15 cellular contexts compared by ENCODE assay signal in genomic region chr2:99278793-99279291, GRCh38. TPM values are rescaled to one million over a fixed set of nuclear protein-coding genes. Genes with fewer than 3 reads are reported as not detected.
DNase-seq lines count a peak whose midpoint lies in the region; ATAC-seq, FAIRE-seq and TF ChIP-seq lines count a peak whose summit lies in the region.
"Had no signal": no experiment of that assay in that cellular context is flagged by ENCODE, and none has a peak within 500 bp of the region (broad histone marks: within the 10 kb centered on the region; RNA-seq: fewer than 3 reads in every experiment).

No MANE protein-coding gene starts in this region.

- H2BK5ac ChIP-seq in IMR-90 (ENCODE audit: low read depth, low read length, poor library complexity, severe bottlenecking) = no peak overlapping the region

- H3K36me3 Mint-ChIP-seq in astrocyte (ENCODE audit: low read depth, unreplicated experiment) = peaks cover 13% of the 10 kb centered on the region
- no peaks in the 10 kb centered on the region for H3K36me3 Mint-ChIP-seq in natural killer cell

- TF ChIP-seq CTCF in BJ (IDR thresholded peaks at IDR 0.05; ENCODE audit: insufficient read depth, low read depth, low read length) (no peak), IMR-90 (conservative IDR thresholded peaks at IDR 0.05; ENCODE audit: low read depth, low read length) (no peak), astrocyte (IDR thresholded peaks at IDR 0.05; ENCODE audit: insufficient read depth, low read depth, low read length) (no peak), natural killer cell (IDR thresholded peaks at IDR 0.05) (no peak)

- no CpG with 5 or more reads among the region's 2 CpGs for WGBS in IMR-90 (ENCODE audit: extremely low coverage in 2 of 2, insufficient read length in 1 of 2), 2 experiments

- H3K36me3 ChIP-seq in BJ (ENCODE audit: control insufficient read depth, insufficient read depth, low read length) (no peaks in the 10 kb centered on the region), IMR-90 (ENCODE audit: control insufficient read depth, insufficient read depth, low read length) (no peaks in the 10 kb centered on the region), astrocyte (ENCODE audit: insufficient read depth, low read length) (no peaks in the 10 kb centered on the region)

- CTCF ChIA-PET in BJ (lab: Yijun Ruan, JAX) = interaction anchor here (1.5 kb wide), 1 partner anchor 18 kb away, joined by 3 read pairs; no protein-coding TSS in a partner anchor
- CTCF ChIA-PET in IMR-90 (lab: Yijun Ruan, JAX) = interaction anchor here (1.0 kb wide), 1 partner anchor 17 kb away, joined by 3 read pairs; no protein-coding TSS in a partner anchor

- no peak overlapping the region for H4K5ac ChIP-seq in IMR-90 (ENCODE audit: low read depth, low read length)

- H2BK15ac ChIP-seq in IMR-90 (ENCODE audit: low read depth, low read length) = no peak overlapping the region

- H4K20me1 ChIP-seq in IMR-90 (ENCODE audit: insufficient read depth, low read length) (no peaks in the 10 kb centered on the region; the same call in 1 of the 2 replicates), astrocyte (ENCODE audit: insufficient read depth, low read length) (no peaks in the 10 kb centered on the region)

- H2AFZ ChIP-seq in IMR-90 (replicated peaks; ENCODE audit: low read length, poor library complexity) (peak overlapping the region; percentile 2), astrocyte (ENCODE audit: low read depth, low read length) (no peak overlapping the region)
- H2AFZ ChIP-seq: GM23338 had no signal

- no peak overlapping the region for H3K18ac ChIP-seq in IMR-90 (ENCODE audit: low read depth, low read length)

- peak overlapping the region; percentile 84 for H3K27ac Mint-ChIP-seq in astrocyte (ENCODE audit: unreplicated experiment)
- no peak overlapping the region for H3K27ac Mint-ChIP-seq in natural killer cell
- H3K27ac Mint-ChIP-seq: GM23338; naive thymus-derived CD4-positive, alpha-beta T cell had no signal

- peak; percentile 98 for ATAC-seq in IMR-90 (ENCODE audit: low read depth)
- ATAC-seq in HG02588 (IDR thresholded peaks at IDR 0.05; ENCODE audit: unreplicated experiment) = no peak
- ATAC-seq in GM21717 (IDR thresholded peaks at IDR 0.05; ENCODE audit: unreplicated experiment) = no peak
- ATAC-seq in natural killer cell = no peak
- ATAC-seq in HG03095 (IDR thresholded peaks at IDR 0.05; ENCODE audit: unreplicated experiment) = no peak
- ATAC-seq: GM23338; naive thymus-derived CD4-positive, alpha-beta T cell had no signal

- in situ Hi-C loops in IMR-90 (cut with MboI; ENCODE audit: low sequenced_read_pairs) = no loop called here

- H4K91ac ChIP-seq in IMR-90 (ENCODE audit: insufficient read depth, low read depth, low read length) = no peak overlapping the region

- no peaks in the 10 kb centered on the region for H3K79me2 ChIP-seq in astrocyte (ENCODE audit: insufficient read depth, low read length)

- peak; percentile 86 for FAIRE-seq in astrocyte (lab: Jason Lieb, UNC)

- H3K27me3 Mint-ChIP-seq in astrocyte (ENCODE audit: low read depth, unreplicated experiment) (no peaks in the 10 kb centered on the region), natural killer cell (ENCODE audit: low read depth in 2 of 2) (peaks cover 0 to 2% of the 10 kb centered on the region in 2 donors)
- H3K27me3 Mint-ChIP-seq: naive thymus-derived CD4-positive, alpha-beta T cell had no signal

- H4K8ac ChIP-seq in IMR-90 (ENCODE audit: low read depth in 2 of 2, low read length in 2 of 2) = no peak overlapping the region

- dilution Hi-C loops in IMR-90 (cut with HindIII; ENCODE audit: low sequenced_read_pairs, unreplicated experiment) = no loop called here

- DNase-seq in BJ (ENCODE audit: low read depth) (peak; percentile 51), IMR-90 (peak; percentile 92), astrocyte (ENCODE audit: low read depth) (peak; percentile 96), kidney glomerular epithelial cell (lab: John Stamatoyannopoulos, UW) (peak; percentile 94), natural killer cell (no peak)
- DNase-seq: naive thymus-derived CD4-positive, alpha-beta T cell; NCI-H345; stimulated activated CD4-positive, alpha-beta T cell treated with anti-CD3 and anti-CD28 coated beads, Interleukin-4, amount 100 ng/mL, for 4 hours had no signal

- no peak overlapping the region for H3K14ac ChIP-seq in IMR-90 (replicated peaks; ENCODE audit: low read depth, low read length)

- no peak overlapping the region for H3K23ac ChIP-seq in IMR-90 (ENCODE audit: low read depth, low read length)

- H2BK20ac ChIP-seq in IMR-90 (ENCODE audit: low read depth, low read length) = no peak overlapping the region

- H3K4me1 ChIP-seq in IMR-90 (ENCODE audit: control insufficient read depth, insufficient read depth, low read length) = peaks cover 3% of the 10 kb centered on the region; the same call in 1 of the 2 replicates
- no peaks in the 10 kb centered on the region for H3K4me1 ChIP-seq in astrocyte (ENCODE audit: insufficient read depth, low read length)

- intact Hi-C loops in IMR-90 (cut with micrococcal nuclease) = no loop called here
- intact Hi-C loops in natural killer cell (cut with micrococcal nuclease) = no loop called here

- no peak overlapping the region for H2AK5ac ChIP-seq in IMR-90 (ENCODE audit: low read depth, low read length)

- H3K4me1 Mint-ChIP-seq in astrocyte (ENCODE audit: low read depth, unreplicated experiment) = peaks cover 9% of the 10 kb centered on the region
- H3K4me1 Mint-ChIP-seq in natural killer cell = no peaks in the 10 kb centered on the region
- H3K4me1 Mint-ChIP-seq: naive thymus-derived CD4-positive, alpha-beta T cell had no signal

- POLR2A ChIA-PET in BJ (lab: Charles Lee) = no interaction called here
- POLR2A ChIA-PET in IMR-90 (lab: Charles Lee; ENCODE audit: unreplicated experiment) = interaction anchor here (0.5 kb wide), 1 partner anchor 114 kb away, joined by 3 read pairs; no protein-coding TSS in a partner anchor

- peaks cover 4% of the 10 kb centered on the region for H3K9me3 ChIP-seq in IMR-90 (ENCODE audit: control insufficient read depth, insufficient read depth, low read length)
- no peaks in the 10 kb centered on the region for H3K9me3 ChIP-seq in astrocyte (ENCODE audit: insufficient read depth, low read depth, low read length)

- H3K79me1 ChIP-seq in IMR-90 (ENCODE audit: low read depth in 1 of 2, low read length in 2 of 2) = no peaks in the 10 kb centered on the region

- no peak for TF ChIP-seq RAD21 in IMR-90 (IDR thresholded peaks at IDR 0.05; ENCODE audit: low read length)

- H3K4me3 Mint-ChIP-seq in astrocyte (ENCODE audit: unreplicated experiment) (peak overlapping the region; percentile 42), natural killer cell (no peak overlapping the region)
- H3K4me3 Mint-ChIP-seq: GM23338; naive thymus-derived CD4-positive, alpha-beta T cell had no signal

- no TSS peak for BruUV-seq in IMR-90 (replicated peaks; lab: Mats Ljungman, UMichigan)

- H3K4me2 ChIP-seq in IMR-90 (ENCODE audit: low read depth, low read length) = peak overlapping the region; percentile 51
- peak overlapping the region; percentile 70 for H3K4me2 ChIP-seq in astrocyte (ENCODE audit: low read length)
- H3K4me2 ChIP-seq: GM23338 had no signal

- H3K56ac ChIP-seq in IMR-90 (ENCODE audit: extremely low read depth, insufficient read depth, low read length) = no peak overlapping the region

- H3K27ac ChIP-seq in IMR-90 (ENCODE audit: insufficient read depth, low read length) (peak overlapping the region; percentile 5; the same call in 1 of the 2 replicates), astrocyte (ENCODE audit: low read depth, low read length) (peak overlapping the region; percentile 40)
- H3K27ac ChIP-seq: SK-N-MC had no signal

- H3K9me3 Mint-ChIP-seq in astrocyte (ENCODE audit: unreplicated experiment) = peaks cover 19% of the 10 kb centered on the region
- H3K9me3 Mint-ChIP-seq in natural killer cell = peaks cover 0 to 6% of the 10 kb centered on the region in 2 donors

- TF ChIP-seq POLR2A in IMR-90 (IDR thresholded peaks at IDR 0.05; ENCODE audit: low read depth, low read length) = no peak

- H3K9ac ChIP-seq in IMR-90 (ENCODE audit: low read depth, low read length) (no peak overlapping the region), astrocyte (ENCODE audit: low read length) (no peak overlapping the region)

- no peak overlapping the region for H2AK9ac ChIP-seq in IMR-90 (replicated peaks; ENCODE audit: low read depth, low read length, poor library complexity)

- H3K27me3 ChIP-seq in BJ (ENCODE audit: control insufficient read depth, insufficient read depth, low read length) (no peaks in the 10 kb centered on the region), IMR-90 (ENCODE audit: control insufficient read depth, insufficient read depth, low read length) (no peaks in the 10 kb centered on the region; the same call in 1 of the 2 replicates), astrocyte (ENCODE audit: insufficient read depth, low read length) (no peaks in the 10 kb centered on the region)

- H3K4me3 ChIP-seq in BJ (ENCODE audit: low read depth, low read length) (0 out of 2 replicates have a peak overlapping the region, but pooled peaks have one; percentile 14), IMR-90 (ENCODE audit: insufficient read depth, low read depth, low read length) (peak overlapping the region; percentile 23; the same call in 1 of the 2 replicates), astrocyte (ENCODE audit: insufficient read depth, low read depth, low read length) (no peak overlapping the region)
- H3K4me3 ChIP-seq: GM23338, SK-N-MC had no signal

- no peak overlapping the region for H2BK120ac ChIP-seq in IMR-90 (ENCODE audit: low read depth, low read length)

- H3K4ac ChIP-seq in IMR-90 (ENCODE audit: low read depth, low read length) = no peak overlapping the region

- H3K9me1 ChIP-seq in IMR-90 (ENCODE audit: insufficient read depth, low read length) = no peaks in the 10 kb centered on the region

RNA-seq across cellular contexts. Expression of gene LYG1, which starts 22.2 kb away (rescaled TPM):
- polyA plus RNA-seq in BJ (2011; rRNA removed) (0.70 and 0.85 TPM in 2 replicates), IMR-90 (2012; rRNA removed) (0.92 and 1.2 TPM in 2 replicates)
- 0.31 and 0.33 TPM in 2 replicates for polyA minus RNA-seq in BJ (2011; rRNA and poly(A)+ RNA removed)
- total RNA-seq in IMR-90 (2012; rRNA removed) (not detected in 2 replicates), astrocyte (1.1 and 1.3 TPM in 2 replicates), natural killer cell (1 to 10 TPM; 2.6 to 4.1 (median 4.0) TPM)
- polyA plus RNA-seq in IMR-90 (2012; cell fraction: cytosol; rRNA removed) = 0.13 and 0.44 TPM in 2 replicates
- 4.7 and 7.3 TPM in 2 replicates for polyA plus RNA-seq in IMR-90 (2012; cell fraction: nucleus; rRNA removed; ENCODE audit: low replicate concordance)

RNA-seq across cellular contexts. Expression of gene LYG2, which starts 23.4 kb away (rescaled TPM):
- polyA plus RNA-seq in BJ (2011; rRNA removed) (not detected in 2 replicates), IMR-90 (2012; rRNA removed) (not detected in 2 replicates)
- polyA minus RNA-seq in BJ (2011; rRNA and poly(A)+ RNA removed) = not detected in 2 replicates
- total RNA-seq in IMR-90 (2012; rRNA removed) (not detected in 2 replicates), astrocyte (not detected in 2 replicates), natural killer cell (not detected)
- not detected in 2 replicates for polyA plus RNA-seq in IMR-90 (2012; cell fraction: cytosol; rRNA removed)
- not detected in 2 replicates for polyA plus RNA-seq in IMR-90 (2012; cell fraction: nucleus; rRNA removed; ENCODE audit: low replicate concordance)
- total RNA-seq: activated CD8-positive, alpha-beta memory T cell treated with anti-CD3 and anti-CD28 coated beads for 36 hours; cardiac septum; GM23338; naive thymus-derived CD4-positive, alpha-beta T cell had no signal
- polyA plus RNA-seq: naive thymus-derived CD4-positive, alpha-beta T cell had no signal

RNA-seq across cellular contexts. Expression of gene TXNDC9, which starts 57.3 kb away (rescaled TPM):
- polyA plus RNA-seq in BJ (2011; rRNA removed) (29.2 and 39.0 TPM in 2 replicates), IMR-90 (2012; rRNA removed) (28.9 and 33.9 TPM in 2 replicates)
- 5.9 and 13.6 TPM in 2 replicates for polyA minus RNA-seq in BJ (2011; rRNA and poly(A)+ RNA removed)
- total RNA-seq in IMR-90 (2012; rRNA removed) (55.4 and 71.7 TPM in 2 replicates), astrocyte (42.8 and 48.3 TPM in 2 replicates), natural killer cell (10 to 100 TPM; 14.3 to 22.2 (median 18.8) TPM)
- 6.7 and 9.2 TPM in 2 replicates for polyA plus RNA-seq in IMR-90 (2012; cell fraction: cytosol; rRNA removed)
- polyA plus RNA-seq in IMR-90 (2012; cell fraction: nucleus; rRNA removed; ENCODE audit: low replicate concordance) = 2.2 and 13.8 TPM in 2 replicates

RNA-seq across cellular contexts. Expression of gene EIF5B, which starts 58.3 kb away (rescaled TPM):
- polyA plus RNA-seq in BJ (2011; rRNA removed) (4.8 and 12.1 TPM in 2 replicates), IMR-90 (2012; rRNA removed) (15.7 and 21.8 TPM in 2 replicates)
- 12.7 and 18.9 TPM in 2 replicates for polyA minus RNA-seq in BJ (2011; rRNA and poly(A)+ RNA removed)
- total RNA-seq in IMR-90 (2012; rRNA removed) (19.7 and 26.9 TPM in 2 replicates), astrocyte (60.2 and 65.6 TPM in 2 replicates), natural killer cell (10 to 100 TPM; 33.5 to 40.6 (median 40.3) TPM)
- 1.1 and 6.8 TPM in 2 replicates for polyA plus RNA-seq in IMR-90 (2012; cell fraction: cytosol; rRNA removed)
- polyA plus RNA-seq in IMR-90 (2012; cell fraction: nucleus; rRNA removed; ENCODE audit: low replicate concordance) = 2.1 and 17.4 TPM in 2 replicates
